ENCODE assay signal across 8 cellular contexts in the genomic region with DNA sequence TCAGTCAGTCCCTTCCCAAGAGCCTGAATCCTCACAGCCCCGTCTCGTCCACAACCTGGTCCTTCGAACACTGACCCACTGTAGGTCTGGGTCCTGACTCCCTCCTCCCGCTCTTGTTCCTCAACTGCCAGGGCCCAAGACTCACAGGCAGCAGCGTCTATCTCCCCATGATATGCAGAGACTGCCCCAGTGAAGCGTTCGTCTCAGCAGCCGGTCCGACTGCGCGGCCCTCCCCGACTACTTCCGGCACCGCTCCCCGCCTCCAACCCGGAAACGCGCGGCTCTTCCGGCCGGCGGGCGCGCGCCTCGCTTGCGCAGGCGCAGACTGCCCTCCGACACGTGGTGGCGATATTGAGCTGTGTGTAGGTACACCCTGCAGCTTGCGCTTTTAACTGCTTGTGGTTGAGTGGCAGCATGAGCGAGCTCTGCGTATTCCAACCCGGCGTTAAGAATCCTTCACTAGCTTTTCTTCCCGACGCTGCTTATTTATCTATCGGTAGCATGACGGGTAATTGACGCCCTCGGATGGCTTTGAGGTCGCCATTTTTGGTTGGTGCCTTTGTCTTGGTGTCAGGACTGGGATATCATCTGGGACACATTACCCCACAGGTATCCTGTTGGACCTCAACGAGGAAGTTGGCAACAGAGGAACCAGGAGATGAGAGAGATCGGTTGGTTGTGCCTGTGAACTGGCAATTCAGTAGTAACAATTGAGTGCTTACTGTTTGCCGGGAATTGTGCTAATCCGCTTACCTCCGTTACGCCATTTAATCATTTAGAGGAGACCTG. TPM values are rescaled to one million over a fixed set of nuclear protein-coding genes. Genes with fewer than 3 reads are reported as not detected.
A peak's percentile ranks its signal among the peaks of the same experiment; 100 is the strongest.
DNase-seq lines count a peak whose midpoint lies in the region; ATAC-seq, FAIRE-seq and TF ChIP-seq lines count a peak whose summit lies in the region.

Gene TAF12 (minus strand): TSS at position 221 of the 789 bp plus-strand sequence. CDS start 20,986 bp downstream, outside the sequence.

- intact Hi-C loops in left ventricle myocardium inferior (cut with micrococcal nuclease) (no loop called here), psoas muscle (cut with DNase I) (loop anchor here in 1 of 2 donors (2.0 to 5.0 kb wide), 3 partner anchors 94 to 234 kb away; partner anchors contain the start of gene YTHDF2)

- TF ChIP-seq CTCF in left ventricle myocardium inferior (IDR thresholded peaks at IDR 0.05; ENCODE audit: borderline replicate concordance) (peak; percentile 45), psoas muscle (IDR thresholded peaks at IDR 0.05) (peak; percentile 22)

- peak; percentile 92 for FAIRE-seq in GM12892 (lab: Jason Lieb, UNC)
- FAIRE-seq in urothelium cell line (lab: Jason Lieb, UNC): peak; percentile 74

- peak; percentile 100 for TF ChIP-seq POLR2A in GM12892 (IDR thresholded peaks at IDR 0.05; ENCODE audit: low read depth, low read length)

- no peaks in the 10 kb centered on the region for H3K9me3 ChIP-seq in left ventricle myocardium inferior (replicated peaks)
- H3K9me3 ChIP-seq in psoas muscle: no peaks in the 10 kb centered on the region

- no peaks in the 10 kb centered on the region for H3K36me3 ChIP-seq in left ventricle myocardium inferior
- H3K36me3 ChIP-seq in psoas muscle (ENCODE audit: insufficient read depth in 1 of 2, low read depth in 1 of 2): peaks cover 0 to 3% of the 10 kb centered on the region in 2 donors

- 0% methylated on average over 49 of the region's 49 CpGs for WGBS in psoas muscle, 3 donors

- DNase-seq in GM12892 (ENCODE audit: insufficient read length) (peak; percentile 79), NCI-H146 (lab: John Stamatoyannopoulos, UW) (peak; percentile 89), T-helper 1 cell (peak; percentile 82 to 98 (median 88)), amniotic epithelial cell (ENCODE audit: low read depth) (peak; percentile 93), left ventricle myocardium inferior (peak; percentile 91), psoas muscle (peak; percentile 89 to 96), urothelium cell line (ENCODE audit: low spot score) (peak; percentile 93)

- ATAC-seq in HG02852 (IDR thresholded peaks at IDR 0.05; ENCODE audit: unreplicated experiment) (peak; percentile 67), psoas muscle (peak; percentile 92 to 95 (median 94))

- peaks cover 71% of the 10 kb centered on the region for H3K4me1 ChIP-seq in left ventricle myocardium inferior
- peaks cover 41% of the 10 kb centered on the region for H3K4me1 ChIP-seq in psoas muscle

- H3K27me3 ChIP-seq in left ventricle myocardium inferior (ENCODE audit: low read depth) (no peaks in the 10 kb centered on the region), psoas muscle (ENCODE audit: insufficient read depth in 3 of 3, low read length in 2 of 3) (no peaks in the 10 kb centered on the region)

- H3K27ac ChIP-seq in left ventricle myocardium inferior (replicated peaks) (peak within 1 kb of the TSS; percentile 93), psoas muscle (peak within 1 kb of the TSS; percentile 93)

- H3K4me3 ChIP-seq in left ventricle myocardium inferior: peak within 1 kb of the TSS; percentile 87
- peak within 1 kb of the TSS; percentile 86 for H3K4me3 ChIP-seq in psoas muscle

RNA-seq across cellular contexts. Expression of gene TAF12, which starts in this region (rescaled TPM):
- polyA plus RNA-seq in GM12892 (2012; ENCODE audit: missing spikeins): 26.2 TPM
- total RNA-seq in left ventricle myocardium inferior (28.2 TPM), psoas muscle (10 to 100 TPM; 24.4 to 30.3 (median 27.3) TPM)
- polyA plus RNA-seq in psoas muscle: 10 to 100 TPM; 31.8 to 54.0 (median 51.6) TPM

Comparison
In these comparisons a context has a peak if more than half of its experiments do, and no peak if none do; other contexts are left out.
1. Peak in every context shown above with its lines: DNase-seq, ATAC-seq, H3K4me3 ChIP-seq and H3K27ac ChIP-seq.